In genomic region chr12:84103858-84104257, GRCh38 we compare ENCODE assay signal across 6 cellular contexts.
DNase-seq lines count a peak whose midpoint lies in the region; ATAC-seq and TF ChIP-seq lines count a peak whose summit lies in the region.
"Not testable (repeated sequence)": the region's sequence is repeated elsewhere in the genome, so short reads cannot be mapped to it uniquely, and the experiment has no call there.

No MANE protein-coding gene starts in this region.

- TF ChIP-seq CTCF in epithelial cell of esophagus (IDR thresholded peaks at IDR 0.05; ENCODE audit: insufficient read depth, low read depth, low read length, missing control alignments), result not testable (repeated sequence)

- peak; percentile 2 for DNase-seq in COR-L47 (lab: John Stamatoyannopoulos, UW)
- peak; percentile 47 for DNase-seq in NCI-H2029 (lab: John Stamatoyannopoulos, UW)
- peak; percentile 86 for DNase-seq in NCI-H2171 treated with DMSO at 0.1 percent for 48 hours (lab: John Stamatoyannopoulos, UW)
- peak; percentile 16 for DNase-seq in NCI-H69 (lab: John Stamatoyannopoulos, UW)
- DNase-seq in epithelial cell of esophagus (ENCODE audit: low read depth), result peak; percentile 31

- not testable (repeated sequence) for H3K4me3 ChIP-seq in epithelial cell of esophagus (ENCODE audit: low read length)

- not testable (repeated sequence) for ATAC-seq in SK-N-SH treated with all-trans-retinoic acid at 6 μM for 48 hours

TF ChIP-seq in SK-N-SH treated with all-trans-retinoic acid at 6 μM for 48 hours, 23 proteins besides CTCF, POLR2A, EP300 and RAD21:
- peak; percentile 46 for TF ChIP-seq ISL1 (CRISPR knock-in tag; IDR thresholded peaks at IDR 0.05)

Comparison
In these comparisons a context has a peak if more than half of its experiments do, and no peak if none do; other contexts are left out.
1. DNase-seq: peak in every context shown above with its lines; median percentile 86 in NCI-H2171 treated with DMSO at 0.1 percent for 48 hours; 47 in NCI-H2029; 31 in epithelial cell of esophagus; 16 in NCI-H69; 2 in COR-L47.